In the genomic region with DNA sequence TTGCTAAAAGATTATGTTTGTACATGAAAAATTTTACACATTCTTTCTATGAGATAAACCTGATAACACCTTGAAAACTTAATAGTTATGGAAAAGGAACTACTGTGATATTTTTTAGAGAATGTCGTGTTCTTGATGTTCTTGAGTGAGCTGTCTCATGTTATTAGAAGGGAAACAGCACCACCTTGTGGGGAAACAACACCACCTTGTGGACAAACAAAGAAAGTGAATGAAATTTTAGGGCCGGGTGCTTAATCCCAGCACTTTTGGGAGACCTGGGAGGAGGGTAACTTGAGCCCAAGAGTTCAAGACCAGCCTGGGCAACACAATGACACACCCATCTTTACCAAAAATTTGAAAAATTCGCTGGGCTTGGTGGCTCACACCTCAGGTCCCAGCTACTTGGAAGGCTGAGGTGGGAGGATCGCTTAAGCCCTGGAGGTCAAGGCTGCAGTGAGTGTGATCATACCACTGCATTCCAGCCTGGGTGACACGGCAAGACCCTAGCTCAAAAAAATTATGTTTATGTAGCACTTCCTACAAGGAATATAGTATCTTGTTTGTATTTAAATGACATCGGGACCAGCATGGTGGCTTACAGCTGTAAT, we compare ENCODE assay signal across 8 cellular contexts. TPM values are rescaled to one million over a fixed set of nuclear protein-coding genes. Genes with fewer than 3 reads are reported as not detected.
A peak's percentile ranks its signal among the peaks of the same experiment; 100 is the strongest.
DNase-seq lines count a peak whose midpoint lies in the region; ATAC-seq and TF ChIP-seq lines count a peak whose summit lies in the region.
"Not testable (repeated sequence)": the region's sequence is repeated elsewhere in the genome, so short reads cannot be mapped to it uniquely, and the experiment has no call there.

No MANE protein-coding gene starts in this region.

- CTCF ChIA-PET in AG04449 (lab: Yijun Ruan, JAX), result interaction anchor here (1.0 to 1.8 kb wide), 6 partner anchors 14 to 702 kb away, joined by 3 to 6 read pairs (median 4); a partner anchor contains a TSS

- TF ChIP-seq CTCF in AG04449 (IDR thresholded peaks at IDR 0.05; ENCODE audit: insufficient read depth, low read length, missing control alignments), result peak; percentile 45
- peak; percentile 21 to 71 (median 41) for TF ChIP-seq CTCF in gastrocnemius medialis (IDR thresholded peaks at IDR 0.05 in 4 of 5, conservative IDR thresholded peaks at IDR 0.05 in 1 of 5)

- POLR2A ChIA-PET in AG04449 (lab: Yijun Ruan, JAX), result not testable (repeated sequence)

- TF ChIP-seq POLR2A in GM18505 (IDR thresholded peaks at IDR 0.05; ENCODE audit: borderline replicate concordance, extremely low read depth, insufficient read depth, insufficient read length); gastrocnemius medialis (IDR thresholded peaks at IDR 0.05): not testable (repeated sequence)

- ATAC-seq in GM18505 (IDR thresholded peaks at IDR 0.05; ENCODE audit: unreplicated experiment) (peak; percentile 83), HG02763 (IDR thresholded peaks at IDR 0.05; ENCODE audit: unreplicated experiment) (peak; percentile 58)
- ATAC-seq in gastrocnemius medialis, result not testable (repeated sequence)

- in situ Hi-C loops in gastrocnemius medialis (cut with MboI; ENCODE audit: low sequenced_read_pairs in 4 of 4), result not testable (repeated sequence)

- peak; percentile 14 for DNase-seq in AG04449 (ENCODE audit: low read depth, low spot score)
- DNase-seq in NAMALWA (ENCODE audit: low spot score), result peak; percentile 79
- peak; percentile 60 for DNase-seq in activated CD8-positive, alpha-beta memory T cell treated with anti-CD3 and anti-CD28 coated beads for 24 hours
- DNase-seq in dermis microvascular lymphatic vessel endothelial cell (ENCODE audit: low read depth in 2 of 2), result peak; percentile 44 to 64
- peak; percentile 74 for DNase-seq in islet precursor cell
- DNase-seq in gastrocnemius medialis, result not testable (repeated sequence)

- not testable (repeated sequence) for H3K4me1 ChIP-seq in gastrocnemius medialis

- intact Hi-C loops in gastrocnemius medialis (cut with DNase I; ENCODE audit: low total_unique reads), result not testable (repeated sequence)

- H3K27ac ChIP-seq in gastrocnemius medialis, result not testable (repeated sequence)

- H3K4me3 ChIP-seq in AG04449 (ENCODE audit: low read depth, low read length); gastrocnemius medialis: not testable (repeated sequence)

- H3K9me3 ChIP-seq in gastrocnemius medialis, result not testable (repeated sequence)

- not testable (repeated sequence) for H3K27me3 ChIP-seq in gastrocnemius medialis

- not testable (repeated sequence) for H3K36me3 ChIP-seq in gastrocnemius medialis

RNA-seq across cellular contexts. Expression of a gene that starts 36.1 kb away (rescaled TPM):
- 13.8 and 24.6 TPM in 2 replicates for total RNA-seq in dermis microvascular lymphatic vessel endothelial cell
- total RNA-seq in gastrocnemius medialis, result 10 to 100 TPM in 3 of 4 donors, 1 to 10 TPM in 1; 9.3 to 39.3 (median 22.9) TPM
